Comparison of ENCODE assay signal across 8 cellular contexts in the genomic region with DNA sequence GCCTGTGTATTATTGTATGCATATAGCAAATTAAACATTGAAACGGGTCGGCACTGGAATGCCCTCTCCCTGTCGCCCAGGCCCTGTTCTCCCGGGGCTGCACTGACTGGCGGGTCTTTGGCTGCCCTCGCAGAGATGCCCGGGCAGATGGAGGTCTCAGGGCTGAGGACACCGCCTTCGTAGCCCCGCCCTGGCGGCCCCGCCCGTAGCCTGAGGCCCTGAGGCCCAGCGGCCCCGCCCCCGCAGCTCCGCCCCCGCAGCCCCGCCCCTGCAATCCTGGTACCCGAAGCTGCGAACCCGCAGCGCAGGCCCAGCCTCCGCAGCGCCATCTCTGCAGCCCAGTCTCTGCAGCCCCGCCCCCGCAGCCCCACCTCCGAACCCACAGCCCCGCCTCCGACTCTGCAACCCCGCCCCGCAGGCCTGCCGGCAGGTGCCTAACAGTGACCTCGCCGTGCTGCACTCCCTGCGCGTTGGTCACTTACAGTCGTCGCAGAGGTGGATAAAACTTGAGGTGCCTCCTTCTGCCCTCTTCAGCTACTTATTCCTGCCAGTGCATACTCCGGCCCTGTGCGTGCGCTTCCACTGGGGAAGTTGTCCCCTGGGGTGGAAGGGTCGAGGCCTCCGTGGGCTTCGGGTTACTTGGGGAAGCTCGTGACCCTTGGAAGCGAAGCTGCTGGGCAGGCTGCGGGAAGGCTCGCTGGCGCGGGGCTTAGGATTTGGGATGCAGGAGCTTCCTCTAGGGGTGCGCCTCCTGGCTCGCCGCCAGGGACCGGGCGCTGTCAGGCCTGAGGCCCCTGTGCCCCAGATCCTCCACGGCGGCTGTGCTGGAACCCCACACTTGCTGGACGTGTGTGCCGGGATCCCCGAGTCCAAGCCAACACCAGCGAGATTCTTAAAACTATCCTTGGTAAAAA.
DNase-seq lines count a peak whose midpoint lies in the region; ATAC-seq and TF ChIP-seq lines count a peak whose summit lies in the region.

No MANE protein-coding gene starts in this region.

- H3K36me3 ChIP-seq in BJ (ENCODE audit: control insufficient read depth, insufficient read depth, low read length) = no peaks in the 10 kb centered on the region

- DNase-seq in BJ (ENCODE audit: low read depth) (no peak), HL-60 (ENCODE audit: low read depth in 1 of 2, low spot score in 1 of 2) (peak; percentile 30 to 62), left kidney (ENCODE audit: low read depth, low spot score) (peak; percentile 83), OCI-M1 (lab: John Stamatoyannopoulos, UW) (no peak)
- peak; percentile 81 for DNase-seq in central memory CD4-positive, alpha-beta T cell
- DNase-seq in stimulated activated CD8-positive, alpha-beta memory T cell treated with anti-CD3 and anti-CD28 coated beads, Interleukin-12 subunit alpha, Interleukin-12 subunit beta, amount 100 ng/mL, for 1 hour (ENCODE audit: low read depth) = peak; percentile 72

- ATAC-seq in GM19452 (IDR thresholded peaks at IDR 0.05; ENCODE audit: unreplicated experiment) = peak; percentile 67
- ATAC-seq in activated CD4-positive, CD25-positive, alpha-beta regulatory T cell treated with anti-CD3 and anti-CD28 coated beads, Interleukin-2, amount 50 U/mL, for 24 hours = peak; percentile 84 to 92

- no peak overlapping the region for H3K27ac ChIP-seq in HL-60 (replicated peaks)

- TF ChIP-seq CTCF in BJ (IDR thresholded peaks at IDR 0.05; ENCODE audit: insufficient read depth, low read depth, low read length) (no peak), HL-60 (IDR thresholded peaks at IDR 0.05; ENCODE audit: insufficient read depth, low read length) (no peak)

- H3K4me3 ChIP-seq in BJ (ENCODE audit: low read depth, low read length) = 0 out of 2 replicates have a peak overlapping the region, but pooled peaks have one; percentile 7
- H3K4me3 ChIP-seq in HL-60 (replicated peaks; ENCODE audit: insufficient read depth, low read length) = peak overlapping the region; percentile 11; the same call in 1 of the 2 replicates

- H3K27me3 ChIP-seq in BJ (ENCODE audit: control insufficient read depth, insufficient read depth, low read length) (peaks cover 2% of the 10 kb centered on the region; the same call in 1 of the 2 replicates), HL-60 (ENCODE audit: insufficient read depth, poor library complexity, severe bottlenecking) (peaks cover 7% of the 10 kb centered on the region)

- POLR2A ChIA-PET in BJ (lab: Charles Lee) = no interaction called here

- CTCF ChIA-PET in BJ (lab: Yijun Ruan, JAX) = interaction anchor here (1.1 to 3.2 kb wide), 3 partner anchors 9 to 1084 kb away, joined by 3 to 19 read pairs (median 5); no protein-coding TSS in a partner anchor

Comparison
In these comparisons a context has a peak if more than half of its experiments do, and no peak if none do; other contexts are left out.
1. DNase-seq: peak in HL-60 (2 of 2), central memory CD4-positive, alpha-beta T cell (single experiment), left kidney (single experiment) and stimulated activated CD8-positive, alpha-beta memory T cell treated with anti-CD3 and anti-CD28 coated beads, Interleukin-12 subunit alpha, Interleukin-12 subunit beta, amount 100 ng/mL, for 1 hour (single experiment); none in BJ (single experiment) and OCI-M1 (single experiment).